8 cellular contexts compared by ENCODE assay signal in the genomic region with DNA sequence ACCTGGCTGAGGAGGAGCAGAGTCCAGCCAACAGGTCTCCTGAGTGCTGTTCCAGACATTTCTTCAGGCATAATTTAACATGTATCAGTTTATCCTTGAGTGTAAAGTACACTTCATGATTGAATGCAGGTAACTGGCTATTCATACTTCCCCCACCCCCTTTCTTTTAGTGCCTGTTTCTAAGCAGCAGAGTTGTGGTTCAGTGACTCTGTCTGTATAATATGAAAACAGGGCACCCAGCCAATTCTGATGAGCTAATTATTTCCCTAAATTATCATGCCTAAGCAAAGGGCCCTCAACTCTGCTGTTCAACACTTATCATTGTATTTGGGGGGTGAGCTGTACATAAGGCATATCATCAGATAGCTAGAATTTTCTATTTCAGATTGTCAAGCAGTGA. TPM values are rescaled to one million over a fixed set of nuclear protein-coding genes. Genes with fewer than 3 reads are reported as not detected.
DNase-seq lines count a peak whose midpoint lies in the region; ATAC-seq and TF ChIP-seq lines count a peak whose summit lies in the region.

No MANE protein-coding gene starts in this region.

- peaks cover 18% of the 10 kb centered on the region for H3K4me1 Mint-ChIP-seq in CD4-positive, alpha-beta T cell (ENCODE audit: low read depth)
- H3K4me1 Mint-ChIP-seq in glutamatergic neuron (ENCODE audit: low read depth, unreplicated experiment): no peaks in the 10 kb centered on the region

- no peaks in the 10 kb centered on the region for H3K9me3 ChIP-seq in CD4-positive, alpha-beta T cell (ENCODE audit: control insufficient read depth, low read length)

- no peaks in the 10 kb centered on the region for H3K27me3 ChIP-seq in CD4-positive, alpha-beta T cell (ENCODE audit: control insufficient read depth, insufficient read depth, low read length)

- no peak overlapping the region for H3K27ac ChIP-seq in CD4-positive, alpha-beta T cell (ENCODE audit: low read depth, low read length)

- POLR2A ChIA-PET in CD4-positive, alpha-beta T cell (lab: Charles Lee): interaction anchor here (0.7 kb wide), 1 partner anchor 336 kb away, joined by 4 read pairs; the partner anchor contains the start of gene ERCC8

- ATAC-seq in CD4-positive, alpha-beta T cell (ENCODE audit: poor library complexity): peak; percentile 47
- no peak for ATAC-seq in GM21447 (IDR thresholded peaks at IDR 0.05; ENCODE audit: unreplicated experiment)

- no peaks in the 10 kb centered on the region for H3K9me3 Mint-ChIP-seq in CD4-positive, alpha-beta T cell
- H3K9me3 Mint-ChIP-seq in glutamatergic neuron (ENCODE audit: unreplicated experiment): no peaks in the 10 kb centered on the region

- H3K27ac Mint-ChIP-seq in CD4-positive, alpha-beta T cell: no peak overlapping the region
- no peak overlapping the region for H3K27ac Mint-ChIP-seq in glutamatergic neuron (ENCODE audit: unreplicated experiment)

- H3K4me3 ChIP-seq in choroid plexus epithelial cell (ENCODE audit: low read depth, low read length): no peak overlapping the region

- CTCF ChIA-PET in CD4-positive, alpha-beta T cell (lab: Charles Lee): interaction anchor here (1.5 kb wide), 1 partner anchor 51 kb away, joined by 3 read pairs; no protein-coding TSS in a partner anchor

- H3K4me3 Mint-ChIP-seq in CD4-positive, alpha-beta T cell: no peak overlapping the region
- H3K4me3 Mint-ChIP-seq in glutamatergic neuron (ENCODE audit: unreplicated experiment): no peak overlapping the region

- no peak for TF ChIP-seq CTCF in CD4-positive, alpha-beta T cell (IDR thresholded peaks at IDR 0.05)
- no peak for TF ChIP-seq CTCF in choroid plexus epithelial cell (conservative IDR thresholded peaks at IDR 0.05; ENCODE audit: low read depth, low read length)
- no peak for TF ChIP-seq CTCF in glutamatergic neuron (IDR thresholded peaks at IDR 0.05; ENCODE audit: partially characterized antibody, unreplicated experiment)

- DNase-seq in CD4-positive, alpha-beta T cell: no peak
- DNase-seq in HCEC 1CT (peak; percentile 85), NCI-H2227 (lab: John Stamatoyannopoulos, UW; ENCODE audit: unreplicated experiment) (peak; percentile 15), choroid plexus epithelial cell (ENCODE audit: low read depth) (peak; percentile 89), stromal cell of bone marrow (ENCODE audit: low read depth) (peak; percentile 78), glutamatergic neuron (no peak), hippocampal formation (lab: John Stamatoyannopoulos, UW) (no peak)

- intact Hi-C loops in CD4-positive, alpha-beta T cell (cut with DNase I, micrococcal nuclease): loop anchor here in 1 of 2 experiments (5.0 kb wide), 1 partner anchor 127 kb away; no protein-coding TSS in a partner anchor

- no peaks in the 10 kb centered on the region for H3K36me3 Mint-ChIP-seq in CD4-positive, alpha-beta T cell (ENCODE audit: low read depth)
- no peaks in the 10 kb centered on the region for H3K36me3 Mint-ChIP-seq in glutamatergic neuron (ENCODE audit: unreplicated experiment)

- no peaks in the 10 kb centered on the region for H3K27me3 Mint-ChIP-seq in CD4-positive, alpha-beta T cell
- no peaks in the 10 kb centered on the region for H3K27me3 Mint-ChIP-seq in glutamatergic neuron (ENCODE audit: unreplicated experiment)

RNA-seq across cellular contexts. Expression of gene ZSWIM6, which starts 51.9 kb away (rescaled TPM):
- 1 to 10 TPM; 4.1 TPM for total RNA-seq in CD4-positive, alpha-beta T cell
- total RNA-seq in glutamatergic neuron (ENCODE audit: unreplicated experiment): 50.2 TPM

Comparison
In these comparisons a context has a peak if more than half of its experiments do, and no peak if none do; other contexts are left out.
1. DNase-seq: peak in HCEC 1CT (single experiment), NCI-H2227 (single experiment), choroid plexus epithelial cell (single experiment) and stromal cell of bone marrow (single experiment); none in CD4-positive, alpha-beta T cell (0 of 10), glutamatergic neuron (single experiment) and hippocampal formation (0 of 2).